In genomic region chr16:28879261-28879840, GRCh38 we compare ENCODE assay signal across 8 cellular contexts. TPM values are rescaled to one million over a fixed set of nuclear protein-coding genes. Genes with fewer than 3 reads are reported as not detected.
DNase-seq lines count a peak whose midpoint lies in the region; ATAC-seq and TF ChIP-seq lines count a peak whose summit lies in the region.

No MANE protein-coding gene starts in this region.

- H3K27ac ChIP-seq in CD4-positive, CD25-positive, alpha-beta regulatory T cell (ENCODE audit: insufficient read depth, low read length, poor library complexity, severe bottlenecking) = peak overlapping the region; percentile 51
- peak overlapping the region; percentile 38 for H3K27ac ChIP-seq in effector memory CD4-positive, alpha-beta T cell (ENCODE audit: insufficient read depth, low read length, poor library complexity, severe bottlenecking)

- H3K27me3 Mint-ChIP-seq in CD4-positive, CD25-positive, alpha-beta regulatory T cell = peaks cover 6% of the 10 kb centered on the region
- peaks cover 0 to 6% of the 10 kb centered on the region in 2 donors for H3K27me3 Mint-ChIP-seq in natural killer cell (ENCODE audit: low read depth in 2 of 2)

- H3K9ac ChIP-seq in Loucy (ENCODE audit: low read depth, low read length, poor library complexity, severe bottlenecking) = peak overlapping the region; percentile 90

- peaks cover 0 to 23% (median 9%) of the 10 kb centered on the region in 4 donors for H3K4me1 Mint-ChIP-seq in CD4-positive, CD25-positive, alpha-beta regulatory T cell
- peaks cover 10 to 27% of the 10 kb centered on the region in 2 donors for H3K4me1 Mint-ChIP-seq in natural killer cell

- TF ChIP-seq CTCF in Loucy (conservative IDR thresholded peaks at IDR 0.05; ENCODE audit: low read length) = no peak
- no peak for TF ChIP-seq CTCF in natural killer cell (IDR thresholded peaks at IDR 0.05)

- intact Hi-C loops in natural killer cell (cut with micrococcal nuclease) = no loop called here

- peak overlapping the region; percentile 67 for H3K4me3 ChIP-seq in CD4-positive, CD25-positive, alpha-beta regulatory T cell (ENCODE audit: low read depth, low read length)
- peak overlapping the region; percentile 86 for H3K4me3 ChIP-seq in Loucy (ENCODE audit: low read length, poor library complexity, severe bottlenecking)
- H3K4me3 ChIP-seq in effector memory CD4-positive, alpha-beta T cell (ENCODE audit: insufficient read depth, low read depth, low read length, poor library complexity, severe bottlenecking) = peak overlapping the region; percentile 81

- H3K36me3 ChIP-seq in CD4-positive, CD25-positive, alpha-beta regulatory T cell (ENCODE audit: control insufficient read depth, insufficient read depth, low read length) = no peaks in the 10 kb centered on the region
- H3K36me3 ChIP-seq in Loucy (ENCODE audit: insufficient read depth, low read length) = peaks cover 1% of the 10 kb centered on the region; the same call in 1 of the 2 replicates
- H3K36me3 ChIP-seq in effector memory CD4-positive, alpha-beta T cell (ENCODE audit: control insufficient read depth, insufficient read depth, low read length) = no peaks in the 10 kb centered on the region

- peak overlapping the region; percentile 66 to 95 (median 88) for H3K4me3 Mint-ChIP-seq in CD4-positive, CD25-positive, alpha-beta regulatory T cell
- peak overlapping the region; percentile 68 for H3K4me3 Mint-ChIP-seq in natural killer cell

- no peaks in the 10 kb centered on the region for H3K9me3 ChIP-seq in CD4-positive, CD25-positive, alpha-beta regulatory T cell (ENCODE audit: control insufficient read depth in 2 of 2, low read length in 2 of 2)
- no peaks in the 10 kb centered on the region for H3K9me3 ChIP-seq in Loucy (ENCODE audit: insufficient read depth, low read depth, low read length)
- no peaks in the 10 kb centered on the region for H3K9me3 ChIP-seq in effector memory CD4-positive, alpha-beta T cell (ENCODE audit: control insufficient read depth, low read length)

- no peaks in the 10 kb centered on the region; the same call in 1 of the 2 replicates for H3F3A ChIP-seq in Loucy (ENCODE audit: low read depth)

- H3K4me1 ChIP-seq in CD4-positive, CD25-positive, alpha-beta regulatory T cell (ENCODE audit: control insufficient read depth, insufficient read depth, low read length, poor library complexity, severe bottlenecking) = peaks cover 17% of the 10 kb centered on the region
- H3K4me1 ChIP-seq in Loucy (ENCODE audit: insufficient read depth, low read length, poor library complexity, severe bottlenecking) = peaks cover 14% of the 10 kb centered on the region
- H3K4me1 ChIP-seq in effector memory CD4-positive, alpha-beta T cell (ENCODE audit: control insufficient read depth, insufficient read depth, low read length, poor library complexity, severe bottlenecking) = peaks cover 12% of the 10 kb centered on the region

- DNase-seq in CD4-positive, CD25-positive, alpha-beta regulatory T cell = no peak
- DNase-seq in effector memory CD4-positive, alpha-beta T cell = no peak
- DNase-seq in natural killer cell (no peak), superior temporal gyrus (ENCODE audit: extremely low spot score) (no peak), NCI-H1105 (lab: John Stamatoyannopoulos, UW) (no peak)
- DNase-seq in activated CD8-positive, alpha-beta memory T cell treated with anti-CD3 and anti-CD28 coated beads, Interleukin-2, amount 50 U/mL, for 4 hours = no peak

- no peaks in the 10 kb centered on the region for H4K20me1 ChIP-seq in Loucy (ENCODE audit: insufficient read depth, low read length, poor library complexity, severe bottlenecking)

- H3K79me2 ChIP-seq in Loucy (ENCODE audit: insufficient read depth, low read length) = peaks cover 14% of the 10 kb centered on the region

- no peaks in the 10 kb centered on the region for H3K9me3 Mint-ChIP-seq in CD4-positive, CD25-positive, alpha-beta regulatory T cell
- H3K9me3 Mint-ChIP-seq in natural killer cell = no peaks in the 10 kb centered on the region

- H3K9me2 ChIP-seq in Loucy (replicated peaks; ENCODE audit: low read depth, low read length) = no peaks in the 10 kb centered on the region

- no peaks in the 10 kb centered on the region for H3K27me3 ChIP-seq in CD4-positive, CD25-positive, alpha-beta regulatory T cell (ENCODE audit: control insufficient read depth, insufficient read depth, low read length)
- H3K27me3 ChIP-seq in Loucy (ENCODE audit: insufficient read depth, low read length, poor library complexity, severe bottlenecking) = no peaks in the 10 kb centered on the region
- no peaks in the 10 kb centered on the region for H3K27me3 ChIP-seq in effector memory CD4-positive, alpha-beta T cell (replicated peaks; ENCODE audit: control insufficient read depth, insufficient read depth, low read length, poor library complexity, severe bottlenecking)

- H3K4me2 ChIP-seq in Loucy (ENCODE audit: low read depth, low read length, poor library complexity, severe bottlenecking) = peak overlapping the region; percentile 96

- H2AFZ ChIP-seq in Loucy (ENCODE audit: low read length) = peak overlapping the region; percentile 86

- H3K27ac Mint-ChIP-seq in CD4-positive, CD25-positive, alpha-beta regulatory T cell = peak overlapping the region in 1 of 3 donors; percentile 79
- H3K27ac Mint-ChIP-seq in natural killer cell = peak overlapping the region in 1 of 2 donors; percentile 58

- no peaks in the 10 kb centered on the region for H3K36me3 Mint-ChIP-seq in CD4-positive, CD25-positive, alpha-beta regulatory T cell
- H3K36me3 Mint-ChIP-seq in natural killer cell = no peaks in the 10 kb centered on the region

- ATAC-seq in CD4-positive, CD25-positive, alpha-beta regulatory T cell (ENCODE audit: low read depth in 2 of 2) = peak; percentile 36 to 41
- ATAC-seq in GM21381 (IDR thresholded peaks at IDR 0.05; ENCODE audit: unreplicated experiment) (peak; percentile 30), natural killer cell (peak; percentile 41 to 48 (median 45))

RNA-seq across cellular contexts. Expression of gene ATP2A1, which starts 1.1 kb away (rescaled TPM):
- total RNA-seq in CD4-positive, CD25-positive, alpha-beta regulatory T cell = 1.4 TPM
- not detected for polyA plus RNA-seq in CD4-positive, CD25-positive, alpha-beta regulatory T cell
- total RNA-seq in natural killer cell = 1 to 10 TPM in 2 of 3 donors, under 1 TPM in 1; 0.75 to 2.5 (median 1.3) TPM

RNA-seq across cellular contexts. Expression of gene SH2B1, which starts 15.7 kb away (rescaled TPM):
- 73.8 TPM for total RNA-seq in CD4-positive, CD25-positive, alpha-beta regulatory T cell
- polyA plus RNA-seq in CD4-positive, CD25-positive, alpha-beta regulatory T cell = 1 to 10 TPM; 1.5 to 2.4 (median 1.9) TPM
- 100 to 1,000 TPM in 1 of 3 donors, 10 to 100 TPM in 2; 85.4 to 110 (median 91.5) TPM for total RNA-seq in natural killer cell

RNA-seq across cellular contexts. Expression of gene TUFM, which starts 33.2 kb away (rescaled TPM):
- total RNA-seq in CD4-positive, CD25-positive, alpha-beta regulatory T cell = 98.4 TPM
- polyA plus RNA-seq in CD4-positive, CD25-positive, alpha-beta regulatory T cell = 100 to 1,000 TPM; 125 to 165 (median 147) TPM
- 100 to 1,000 TPM; 108 to 128 (median 118) TPM for total RNA-seq in natural killer cell

RNA-seq across cellular contexts. Expression of gene RABEP2, which starts 45.7 kb away (rescaled TPM):
- total RNA-seq in CD4-positive, CD25-positive, alpha-beta regulatory T cell = 28.2 TPM
- 1 to 10 TPM; 2.9 to 3.9 (median 3.4) TPM for polyA plus RNA-seq in CD4-positive, CD25-positive, alpha-beta regulatory T cell
- 10 to 100 TPM; 53.4 to 63.4 (median 60.1) TPM for total RNA-seq in natural killer cell

RNA-seq across cellular contexts. Expression of gene CD19, which starts 52.4 kb away (rescaled TPM):
- total RNA-seq in CD4-positive, CD25-positive, alpha-beta regulatory T cell = 0.52 TPM
- polyA plus RNA-seq in CD4-positive, CD25-positive, alpha-beta regulatory T cell = 1 to 10 TPM in 1 of 4 donors, not detected in 3; 2.8 TPM
- total RNA-seq in natural killer cell = 1 to 10 TPM in 1 of 3 donors, under 1 TPM in 2; 0.79 to 2.5 (median 0.96) TPM
